In the genomic region with DNA sequence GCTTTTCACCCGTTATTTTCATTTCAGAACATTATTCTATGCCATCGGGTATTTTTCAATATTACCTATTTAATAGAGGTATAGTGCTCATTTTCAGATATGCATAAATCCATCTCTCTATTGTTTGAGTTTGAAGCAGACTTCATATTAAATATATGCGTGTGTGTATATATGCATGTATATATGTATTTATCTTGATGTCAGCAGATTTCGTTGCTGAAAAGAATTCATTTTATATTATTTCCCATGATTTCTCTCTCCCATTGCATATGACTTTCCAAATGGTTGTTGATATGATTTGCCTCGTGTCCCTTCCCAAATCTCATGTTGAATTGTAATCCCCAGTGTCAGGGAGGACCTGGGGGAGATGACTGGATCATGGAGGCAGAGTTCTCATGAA, we compare ENCODE assay signal across 24 cellular contexts.
"Had no signal": no experiment of that assay in that cellular context is flagged by ENCODE, and none has a peak within 500 bp of the region (broad histone marks: within the 10 kb centered on the region; RNA-seq: fewer than 3 reads in every experiment).

No MANE protein-coding gene starts in this region.

- ATAC-seq: natural killer cell treated with Interleukin-12 subunit alpha and Interleukin-12 subunit beta and Interleukin-15 and Interleukin-18, amount 100 ng/mL, for 72 hours; pancreas; right cardiac atrium; stimulated activated effector memory CD8-positive, alpha-beta T cell treated with anti-CD3 and anti-CD28 coated beads, Interleukin-12 subunit alpha, Interleukin-12 subunit beta, amount 100 ng/mL, for 72 hours had no signal

- H3K36me3 ChIP-seq: left ventricle myocardium inferior, pancreas, prostate gland, sigmoid colon, spleen, suprapubic skin, thoracic aorta, tibial artery, uterus had no signal

- H3K27me3 ChIP-seq: pancreas, sigmoid colon, suprapubic skin, tibial artery, uterus had no signal

- DNase-seq: hypothalamus; immature natural killer cell; left ventricle myocardium inferior; mesendoderm; naive B cell; nucleus accumbens; pancreas; posterior cingulate gyrus; retina; sigmoid colon; small intestine; spleen; stimulated activated CD4-positive, alpha-beta T cell treated with anti-CD3 and anti-CD28 coated beads, Interleukin-4, amount 100 ng/mL, for 24 hours; stimulated activated naive CD4-positive, alpha-beta T cell; tibial artery; uterus had no signal

- H3K27ac ChIP-seq: left ventricle myocardium inferior, pancreas, prostate gland, sigmoid colon, suprapubic skin, thoracic aorta, tibial artery, uterus had no signal

- H3K9me3 ChIP-seq: left ventricle myocardium inferior, pancreas, prostate gland, sigmoid colon, spleen, suprapubic skin, thoracic aorta, tibial artery, uterus had no signal

- H3K4me1 ChIP-seq: prostate gland, uterus had no signal

- H3K4me3 ChIP-seq: left ventricle myocardium inferior, lung, pancreas, prostate gland, sigmoid colon, suprapubic skin, thoracic aorta, tibial artery, uterus had no signal

- FAIRE-seq: islet of Langerhans, pancreas, small intestine had no signal
